ENCODE assay signal across 31 cellular contexts in the genomic region with DNA sequence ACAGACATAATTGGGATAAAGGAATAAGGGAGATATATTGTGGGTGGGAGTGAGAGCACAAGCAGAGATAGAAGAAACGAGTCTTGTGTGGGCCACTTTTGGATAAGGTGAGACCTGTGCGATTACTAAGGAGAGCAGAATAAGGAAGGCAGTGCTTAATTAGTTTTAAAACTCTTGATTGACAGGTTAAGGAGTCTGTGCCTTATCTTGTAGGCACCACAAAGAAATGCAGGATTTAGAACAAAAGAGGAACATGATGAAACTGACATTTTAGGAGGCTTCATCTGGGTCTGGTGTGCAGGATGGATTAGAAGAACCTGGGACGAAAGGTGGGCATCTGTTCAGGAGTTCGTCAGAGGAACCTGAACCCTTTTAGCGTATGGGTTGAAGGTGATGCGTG.
"Had no signal": no experiment of that assay in that cellular context is flagged by ENCODE, and none has a peak within 500 bp of the region (broad histone marks: within the 10 kb centered on the region; RNA-seq: fewer than 3 reads in every experiment).

No MANE protein-coding gene starts in this region.

- DNase-seq: activated CD4-positive, alpha-beta memory T cell treated with anti-CD3 and anti-CD28 coated beads for 36 hours; activated CD4-positive, alpha-beta T cell treated with anti-CD3 and anti-CD28 coated beads for 36 hours; activated CD4-positive, alpha-beta T cell treated with anti-CD3 and anti-CD28 coated beads, Interleukin-2, amount 50 U/mL, for 1 hour; activated CD8-positive, alpha-beta memory T cell treated with anti-CD3 and anti-CD28 coated beads, Interleukin-2, amount 50 U/mL, for 4 hours; activated gamma-delta T cell treated with Interleukin-2 at 50 U/mL for 16 hours; activated naive CD4-positive, alpha-beta T cell treated with anti-CD3 and anti-CD28 coated beads, Interleukin-2, amount 10 ng/mL, durations not matched to agents 7 days and 5 days; activated T-cell treated with anti-CD3 and anti-CD28 coated beads for 4 hours; activated T-cell treated with anti-CD3 and anti-CD28 coated beads, Interleukin-2, amount 50 U/mL, for 4 hours; amygdala; Kasumi-1; KG1; MG63; NCI-H1092; NCI-H1436 treated with DMSO at 0.1 percent for 48 hours; NCI-H1694 treated with DMSO at 0.1 percent for 48 hours; NCI-H2029; NCI-H345; NCI-H524 treated with DMSO at 0.1 percent for 48 hours; SHP77; SK-N-SH had no signal

- H3K9me3 Mint-ChIP-seq: activated CD4-positive, alpha-beta memory T cell treated with anti-CD3 and anti-CD28 coated beads for 36 hours; activated naive CD4-positive, alpha-beta T cell treated with anti-CD3 and anti-CD28 coated beads, Interleukin-2, amount 10 ng/mL, durations not matched to agents 7 days and 5 days; activated T-cell treated with anti-CD3 and anti-CD28 coated beads, Interleukin-2, amount 50 U/mL, for 4 hours; activated T-helper 1 cell treated with anti-CD3 and anti-CD28 coated beads, Interleukin-12 subunit alpha, Interleukin-12 subunit beta, Interleukin-2, Interleukin-4 antibody, amounts not matched to agents 30 ng/mL and 10 ng/mL and 1 ng/mL, durations not matched to agents 14 hours and 24 hours and 36 hours; central memory CD8-positive, alpha-beta T cell; T-helper 1 cell treated with Interleukin-12 subunit alpha and Interleukin-12 subunit beta and Interleukin-4 antibody, amounts not matched to agents 30 μg/mL and 1 μg/mL, for 36 hours; T-helper 2 cell treated with Interferon-gamma antibody and Interleukin-4, amounts not matched to agents 5 μg/mL and 100 μg/mL, for 36 hours had no signal

- H3K9me3 ChIP-seq: ascending aorta, MG63, SJSA1, SK-N-SH had no signal

- H3K27ac Mint-ChIP-seq: activated CD4-positive, alpha-beta memory T cell treated with anti-CD3 and anti-CD28 coated beads for 36 hours; activated CD4-positive, alpha-beta T cell treated with anti-CD3 and anti-CD28 coated beads for 36 hours; activated naive CD4-positive, alpha-beta T cell treated with anti-CD3 and anti-CD28 coated beads, Interleukin-2, amount 10 ng/mL, durations not matched to agents 7 days and 5 days; activated naive CD8-positive, alpha-beta T cell; activated T-helper 1 cell treated with anti-CD3 and anti-CD28 coated beads, Interleukin-12 subunit alpha, Interleukin-12 subunit beta, Interleukin-2, Interleukin-4 antibody, amounts not matched to agents 30 ng/mL and 10 ng/mL and 1 ng/mL, durations not matched to agents 14 hours and 24 hours and 36 hours; T-helper 1 cell treated with Interleukin-12 subunit alpha and Interleukin-12 subunit beta and Interleukin-4 antibody, amounts not matched to agents 30 μg/mL and 1 μg/mL, for 36 hours; T-helper 2 cell treated with Interferon-gamma antibody and Interleukin-4, amounts not matched to agents 5 μg/mL and 100 μg/mL, for 36 hours had no signal

- H3K4me1 ChIP-seq: ascending aorta had no signal

- H3K4me3 Mint-ChIP-seq: activated CD4-positive, alpha-beta memory T cell treated with anti-CD3 and anti-CD28 coated beads for 36 hours; activated CD4-positive, alpha-beta T cell treated with anti-CD3 and anti-CD28 coated beads for 36 hours; activated naive CD4-positive, alpha-beta T cell treated with anti-CD3 and anti-CD28 coated beads, Interleukin-2, amount 10 ng/mL, durations not matched to agents 7 days and 5 days; activated naive CD8-positive, alpha-beta T cell; activated T-cell treated with anti-CD3 and anti-CD28 coated beads, Interleukin-2, amount 50 U/mL, for 4 hours; activated T-helper 1 cell treated with anti-CD3 and anti-CD28 coated beads, Interleukin-12 subunit alpha, Interleukin-12 subunit beta, Interleukin-2, Interleukin-4 antibody, amounts not matched to agents 30 ng/mL and 10 ng/mL and 1 ng/mL, durations not matched to agents 14 hours and 24 hours and 36 hours; central memory CD8-positive, alpha-beta T cell; T-helper 1 cell treated with Interleukin-12 subunit alpha and Interleukin-12 subunit beta and Interleukin-4 antibody, amounts not matched to agents 30 μg/mL and 1 μg/mL, for 36 hours; T-helper 2 cell treated with Interferon-gamma antibody and Interleukin-4, amounts not matched to agents 5 μg/mL and 100 μg/mL, for 36 hours had no signal

- H3K27me3 ChIP-seq: ascending aorta, cardiac muscle cell, MG63, SJSA1 had no signal

- H3K36me3 Mint-ChIP-seq: activated naive CD4-positive, alpha-beta T cell treated with anti-CD3 and anti-CD28 coated beads, Interleukin-2, amount 10 ng/mL, durations not matched to agents 7 days and 5 days; activated naive CD8-positive, alpha-beta T cell had no signal

- H3K4me3 ChIP-seq: ascending aorta, cardiac muscle cell, MG63, SJSA1 had no signal

- H3K4me1 Mint-ChIP-seq: activated CD4-positive, alpha-beta T cell treated with anti-CD3 and anti-CD28 coated beads for 36 hours; activated naive CD4-positive, alpha-beta T cell treated with anti-CD3 and anti-CD28 coated beads, Interleukin-2, amount 10 ng/mL, durations not matched to agents 7 days and 5 days; central memory CD8-positive, alpha-beta T cell had no signal

- H3K4me2 ChIP-seq: SK-N-SH had no signal

- H3K9ac ChIP-seq: SK-N-SH had no signal

- ATAC-seq: activated CD4-positive, alpha-beta T cell treated with anti-CD3 and anti-CD28 coated beads for 36 hours; activated CD4-positive, CD25-positive, alpha-beta regulatory T cell treated with anti-CD3 and anti-CD28 coated beads, Interleukin-2, amount 50 U/mL, for 24 hours; activated T-cell treated with anti-CD3 and anti-CD28 coated beads, Interleukin-2, amount 50 U/mL, for 4 hours; Panc1 had no signal

- H3K27ac ChIP-seq: ascending aorta, cardiac muscle cell, SJSA1 had no signal

- FAIRE-seq: TTC549 had no signal

- H3K27me3 Mint-ChIP-seq: activated CD4-positive, alpha-beta memory T cell treated with anti-CD3 and anti-CD28 coated beads for 36 hours; activated CD4-positive, alpha-beta T cell treated with anti-CD3 and anti-CD28 coated beads for 36 hours; activated naive CD4-positive, alpha-beta T cell treated with anti-CD3 and anti-CD28 coated beads, Interleukin-2, amount 10 ng/mL, durations not matched to agents 7 days and 5 days; activated naive CD8-positive, alpha-beta T cell; central memory CD8-positive, alpha-beta T cell had no signal
